Comparison of ENCODE assay signal across 1 cellular context in genomic region chr21:37072988-37073416, GRCh38.
TF ChIP-seq lines count a peak whose summit lies in the region.

Gene PIGP, minus strand, starts transcription at chr21:37073071. Its CDS starts 556 bp downstream, at chr21:37072515.
Gene TTC3, plus strand, starts transcription at chr21:37073254. Its CDS starts 14,004 bp downstream, at chr21:37087258.

TF ChIP-seq in H1, 55 proteins besides CTCF, POLR2A, EP300 and RAD21 (continued from another document):
- TF ChIP-seq POU5F1 (IDR thresholded peaks at IDR 0.05; ENCODE audit: low read depth, low read length) (no peak), USF2 (IDR thresholded peaks at IDR 0.05; ENCODE audit: low read length) (peak; percentile 92), CEBPB (IDR thresholded peaks at IDR 0.05; ENCODE audit: low read depth, low read length) (no peak), NRF1 (IDR thresholded peaks at IDR 0.05; ENCODE audit: low read depth, low read length) (peak; percentile 57), FOSL1 (IDR thresholded peaks at IDR 0.05; ENCODE audit: insufficient read depth, low read depth, low read length) (no peak), ASH2L (IDR thresholded peaks at IDR 0.05; ENCODE audit: low read length) (peak; percentile 17), BACH1 (IDR thresholded peaks at IDR 0.05; ENCODE audit: low read length) (peak; percentile 76; the same call in 1 of the 2 replicates), CHD1 (IDR thresholded peaks at IDR 0.05; ENCODE audit: low read depth, low read length) (no peak), E2F6 (IDR thresholded peaks at IDR 0.05) (peak; percentile 64; the same call in 1 of the 2 replicates), TEAD4 (IDR thresholded peaks at IDR 0.05; ENCODE audit: low read depth, low read length) (no peak), EGR1 (IDR thresholded peaks at IDR 0.05; ENCODE audit: borderline replicate concordance, low read depth, low read length) (peak; percentile 99), NANOG (IDR thresholded peaks at IDR 0.05; ENCODE audit: insufficient read depth, low read depth, low read length, poor library complexity, severe bottlenecking) (no peak), JUND (IDR thresholded peaks at IDR 0.05; ENCODE audit: low read length) (no peak), SIRT6 (IDR thresholded peaks at IDR 0.05; ENCODE audit: low read length) (no peak), CBX5 (IDR thresholded peaks at IDR 0.05; ENCODE audit: low read depth, low read length) (no peak), CTBP2 (IDR thresholded peaks at IDR 0.05; ENCODE audit: borderline replicate concordance, insufficient read depth, insufficient read length, low read length) (no peak)
